ENCODE assay signal across 8 cellular contexts in the genomic region with DNA sequence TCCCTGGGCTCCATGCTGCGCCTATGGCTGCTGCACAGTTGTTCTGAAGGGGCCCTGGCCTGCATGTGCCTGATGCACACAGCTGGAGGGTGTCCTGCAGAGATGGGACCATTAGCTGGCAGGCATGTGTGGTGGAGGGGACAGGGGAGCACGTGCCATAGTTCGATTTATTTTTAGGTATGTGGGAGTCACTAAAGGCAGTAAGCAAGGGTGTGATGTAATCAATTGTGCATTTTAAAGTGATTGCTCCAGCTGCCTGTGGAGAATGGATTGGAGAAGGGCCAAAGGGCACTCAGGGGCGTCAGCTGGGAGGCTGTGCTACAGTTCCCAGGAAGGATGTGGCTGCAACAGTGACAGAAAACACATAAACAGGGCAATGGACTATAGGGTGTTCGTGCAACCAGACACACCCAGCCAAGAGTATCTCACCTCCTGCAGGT.
DNase-seq lines count a peak whose midpoint lies in the region; ATAC-seq, FAIRE-seq and TF ChIP-seq lines count a peak whose summit lies in the region.

No MANE protein-coding gene starts in this region.

- peaks cover 3% of the 10 kb centered on the region for H3K9me3 Mint-ChIP-seq in activated B cell treated with CpG ODN at 0.5 μM for 24 hours

- H3K27me3 ChIP-seq in MM.1S (replicated peaks; ENCODE audit: insufficient read depth, low read length) (no peaks in the 10 kb centered on the region), right cardiac atrium (ENCODE audit: control insufficient read depth, insufficient read depth) (no peaks in the 10 kb centered on the region)

- intact Hi-C loops in activated B cell treated with CpG ODN at 0.5 μM for 24 hours (cut with micrococcal nuclease) (loop anchor here (2.0 to 5.0 kb wide), 3 partner anchors 121 to 136 kb away; no protein-coding TSS in a partner anchor), right cardiac atrium (cut with DNase I) (no loop called here)

- POLR2A ChIA-PET in activated B cell treated with CpG ODN at 0.5 μM for 24 hours (lab: Charles Lee): interaction anchor here (0.8 to 4.3 kb wide), 7 partner anchors 17 to 205 kb away, joined by 3 to 41 read pairs (median 8); partner anchors contain the start of gene ARL4C

- H3K27me3 Mint-ChIP-seq in activated B cell treated with CpG ODN at 0.5 μM for 24 hours: peaks cover 10% of the 10 kb centered on the region

- H3K36me3 Mint-ChIP-seq in activated B cell treated with CpG ODN at 0.5 μM for 24 hours (ENCODE audit: low read depth): no peaks in the 10 kb centered on the region

- ATAC-seq in GM21515 (IDR thresholded peaks at IDR 0.05; ENCODE audit: unreplicated experiment) (peak; percentile 12), activated B cell treated with CpG ODN at 0.5 μM for 24 hours (ENCODE audit: low read depth) (no peak), right cardiac atrium (peak; percentile 63 to 73)

- CTCF ChIA-PET in activated B cell treated with CpG ODN at 0.5 μM for 24 hours (lab: Charles Lee): interaction anchor here (1.1 to 5.1 kb wide), 2 partner anchors 192 to 205 kb away, joined by 3 to 59 read pairs; partner anchors contain the start of gene ARL4C

- H3K9me3 ChIP-seq in MM.1S (replicated peaks; ENCODE audit: insufficient read depth, low read length): no peaks in the 10 kb centered on the region
- no peaks in the 10 kb centered on the region for H3K9me3 ChIP-seq in right cardiac atrium (ENCODE audit: control insufficient read depth, low read length)

- H3K4me3 ChIP-seq in MM.1S (ENCODE audit: low read length): peak overlapping the region; percentile 39; the same call in 1 of the 2 replicates
- H3K4me3 ChIP-seq in right cardiac atrium (ENCODE audit: low read length): no peak overlapping the region

- H3K9me2 ChIP-seq in MM.1S (replicated peaks; ENCODE audit: insufficient read depth, low read length): no peaks in the 10 kb centered on the region

- TF ChIP-seq CTCF in MM.1S (IDR thresholded peaks at IDR 0.05; ENCODE audit: low read length): no peak
- no peak for TF ChIP-seq CTCF in activated B cell treated with CpG ODN at 0.5 μM for 24 hours (IDR thresholded peaks at IDR 0.05)

- H3K9ac ChIP-seq in MM.1S (ENCODE audit: low read length): peak overlapping the region; percentile 68

- no peak for TF ChIP-seq POLR2A in GM12892 (IDR thresholded peaks at IDR 0.05; ENCODE audit: low read depth, low read length)

- in situ Hi-C loops in Caki2 (cut with HindIII; ENCODE audit: low pct_unique_long_range_greater_than_20kb, low sequenced_read_pairs): no loop called here

- H3K4me1 Mint-ChIP-seq in activated B cell treated with CpG ODN at 0.5 μM for 24 hours: peaks cover 57% of the 10 kb centered on the region

- no peaks in the 10 kb centered on the region for H3K36me3 ChIP-seq in MM.1S (replicated peaks; ENCODE audit: insufficient read depth, low read length)

- peak overlapping the region; percentile 84 for H2AFZ ChIP-seq in MM.1S (ENCODE audit: low read length)

- peak overlapping the region; percentile 47 for H3K4me3 Mint-ChIP-seq in activated B cell treated with CpG ODN at 0.5 μM for 24 hours

- peak overlapping the region; percentile 99 for H3K27ac ChIP-seq in MM.1S (ENCODE audit: low read length)
- no peak overlapping the region for H3K27ac ChIP-seq in right cardiac atrium (ENCODE audit: low read length)

- FAIRE-seq in GM12892 (lab: Jason Lieb, UNC): no peak

- H3K4me1 ChIP-seq in MM.1S (ENCODE audit: low read length) (peaks cover 61% of the 10 kb centered on the region), right cardiac atrium (ENCODE audit: control insufficient read depth, insufficient read depth, low read length) (peaks cover 10% of the 10 kb centered on the region)

- peak; percentile 65 for DNase-seq in Caki2 (ENCODE audit: low read depth)
- peak; percentile 35 for DNase-seq in MM.1S
- no peak for DNase-seq in activated B cell treated with CpG ODN at 0.5 μM for 24 hours
- DNase-seq in right cardiac atrium: peak; percentile 37 to 74 (median 59)
- no peak for DNase-seq in GM12892 (ENCODE audit: insufficient read length)
- DNase-seq in dedifferentiated amniotic fluid mesenchymal stem cell (ENCODE audit: extremely low spot score): no peak
- DNase-seq in stimulated activated CD4-positive, alpha-beta T cell treated with anti-CD3 and anti-CD28 coated beads, Interleukin-12 subunit alpha, Interleukin-12 subunit beta, amount 100 ng/mL, for 4 hours: no peak

- peak overlapping the region; percentile 74 for H3K27ac Mint-ChIP-seq in activated B cell treated with CpG ODN at 0.5 μM for 24 hours

- peak overlapping the region; percentile 77 for H3K4me2 ChIP-seq in MM.1S (ENCODE audit: low read depth, low read length)

- peaks cover 36% of the 10 kb centered on the region for H3F3A ChIP-seq in MM.1S (ENCODE audit: insufficient read depth, low read length)

- WGBS in right cardiac atrium: 32% methylated on average over 5 of the region's 5 CpGs

- no peaks in the 10 kb centered on the region for H3K79me2 ChIP-seq in MM.1S (ENCODE audit: low read length)

- H4K20me1 ChIP-seq in MM.1S (ENCODE audit: insufficient read depth, low read length): no peaks in the 10 kb centered on the region

Comparison
In these comparisons a context has a peak if more than half of its experiments do, and no peak if none do; other contexts are left out.
1. DNase-seq: peak in Caki2 (single experiment), MM.1S (single experiment) and right cardiac atrium (3 of 3); none in activated B cell treated with CpG ODN at 0.5 μM for 24 hours (single experiment), GM12892 (single experiment), dedifferentiated amniotic fluid mesenchymal stem cell (single experiment) and stimulated activated CD4-positive, alpha-beta T cell treated with anti-CD3 and anti-CD28 coated beads, Interleukin-12 subunit alpha, Interleukin-12 subunit beta, amount 100 ng/mL, for 4 hours (single experiment).